Comparison of ENCODE assay signal across 1 cellular context in the genomic region with DNA sequence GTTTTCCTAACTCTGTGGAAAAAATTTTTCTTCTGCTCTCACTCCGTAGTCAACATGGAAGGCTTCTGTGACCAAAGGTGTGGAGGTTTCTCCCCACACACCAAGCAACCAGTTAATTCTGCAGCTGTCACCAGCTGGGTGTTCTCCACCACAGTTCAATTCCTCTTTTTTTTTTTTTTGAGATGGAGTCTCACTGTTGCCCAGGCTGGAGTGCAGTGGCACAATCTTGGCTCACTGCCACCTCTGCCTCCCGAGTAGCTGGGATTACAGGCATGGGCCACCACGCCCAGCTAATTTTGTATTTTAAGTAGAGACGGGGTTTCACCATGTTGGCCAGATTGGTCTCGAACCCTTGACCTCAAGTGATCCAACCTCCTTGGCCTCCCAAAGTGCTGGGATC. TPM values are rescaled to one million over a fixed set of nuclear protein-coding genes. Genes with fewer than 3 reads are reported as not detected.
"Had no signal": no experiment of that assay in that cellular context is flagged by ENCODE, and none has a peak within 500 bp of the region (broad histone marks: within the 10 kb centered on the region; RNA-seq: fewer than 3 reads in every experiment).

No MANE protein-coding gene starts in this region.

RNA-seq across cellular contexts. Expression of gene SNX10, which starts 3.5 kb away (rescaled TPM):
- total RNA-seq: LHCN-M2 had no signal
